15 cellular contexts compared by ENCODE assay signal in genomic region chr14:59395672-59396071, GRCh38.
DNase-seq lines count a peak whose midpoint lies in the region; ATAC-seq, FAIRE-seq and TF ChIP-seq lines count a peak whose summit lies in the region.
"Had no signal": no experiment of that assay in that cellular context is flagged by ENCODE, and none has a peak within 500 bp of the region (broad histone marks: within the 10 kb centered on the region; RNA-seq: fewer than 3 reads in every experiment).

No MANE protein-coding gene starts in this region.

- H3K4me1 Mint-ChIP-seq in GM23338 = peaks cover 7% of the 10 kb centered on the region; the same call in 2 of the 3 replicates

- H3F3A ChIP-seq in GM23338 (replicated peaks; ENCODE audit: low read depth) = no peaks in the 10 kb centered on the region

- DNase-seq in GM23338 (ENCODE audit: low spot score) (peak; percentile 11), H1 (ENCODE audit: low read depth in 1 of 2, low spot score in 2 of 2) (peak in 1 of 2 experiments; percentile 2), osteoblast (ENCODE audit: insufficient read length, low spot score, missing footprints) (peak; percentile 25), NCI-H2107 treated with DMSO at 0.1 percent for 48 hours (lab: John Stamatoyannopoulos, UW; ENCODE audit: unreplicated experiment) (no peak), DMS79 treated with DMSO at 0.1 percent for 48 hours (lab: John Stamatoyannopoulos, UW) (no peak)
- DNase-seq: 8988T; AML-193; Calu3; CD4-positive, alpha-beta T cell; DMS 273 treated with DMSO at 0.1 percent for 48 hours had no signal

- FAIRE-seq in H1 (lab: Jason Lieb, UNC) = no peak
- FAIRE-seq: GM12878, K562 had no signal

- H3K4me3 ChIP-seq in GM23338 = no peak overlapping the region
- no peak overlapping the region for H3K4me3 ChIP-seq in HUES48 (ENCODE audit: low read depth, low read length)
- no peak overlapping the region; a peak in 2 of 8 replicates for H3K4me3 ChIP-seq in H1 (ENCODE audit: extremely low read depth in 1 of 4, insufficient read depth in 2 of 4, low read depth in 3 of 4, low read length in 4 of 4)
- H3K4me3 ChIP-seq in osteoblast (ENCODE audit: insufficient read depth, low read length) = no peak overlapping the region
- H3K4me3 ChIP-seq: BLaER1 treated with 17β-estradiol and CSF1 and Interleukin-3, amounts not matched to agents 10 nM and 100 nM; GM12878; K562 had no signal

- H2BK20ac ChIP-seq in H1 (ENCODE audit: low read length) = no peak overlapping the region

- no peak overlapping the region for H2BK15ac ChIP-seq in H1 (ENCODE audit: low read length)

- H3K4ac ChIP-seq in H1 (replicated peaks; ENCODE audit: insufficient read length, low read depth, low read length) = no peak overlapping the region

- POLR2A ChIA-PET in H1 (lab: Charles Lee; ENCODE audit: partially characterized antibody) = no interaction called here

- H2AFZ ChIP-seq in GM23338 (no peak overlapping the region), H1 (ENCODE audit: low read length) (no peak overlapping the region), osteoblast (ENCODE audit: low read length) (no peak overlapping the region)

- no peak for TF ChIP-seq RAD21 in H1 (IDR thresholded peaks at IDR 0.05 in 1 of 2, conservative IDR thresholded peaks at IDR 0.05 in 1 of 2; ENCODE audit: low read depth in 2 of 2, low read length in 2 of 2)

- H4K8ac ChIP-seq in H1 (ENCODE audit: extremely low read depth, insufficient read depth, low read length) = no peak overlapping the region

- no peaks in the 10 kb centered on the region for H3K36me3 ChIP-seq in GM23338 (ENCODE audit: insufficient read depth)
- H3K36me3 ChIP-seq in HUES48 (ENCODE audit: control insufficient read depth, insufficient read depth, low read length) = no peaks in the 10 kb centered on the region
- no peaks in the 10 kb centered on the region for H3K36me3 ChIP-seq in H1 (ENCODE audit: control insufficient read depth in 2 of 4, insufficient read depth in 4 of 4, low read length in 3 of 4)
- no peaks in the 10 kb centered on the region for H3K36me3 ChIP-seq in osteoblast (ENCODE audit: insufficient read depth, low read length)
- H3K36me3 ChIP-seq: BLaER1 treated with 17β-estradiol and CSF1 and Interleukin-3, amounts not matched to agents 10 nM and 100 nM had no signal

- no peak for TF ChIP-seq EP300 in H1 (IDR thresholded peaks at IDR 0.05; ENCODE audit: borderline replicate concordance in 1 of 2, low read depth in 2 of 2, low read length in 2 of 2)

- H2BK120ac ChIP-seq in H1 (replicated peaks; ENCODE audit: low read depth, low read length) = no peak overlapping the region

- CTCF ChIA-PET in H1 (lab: Charles Lee; ENCODE audit: partially characterized antibody) = no interaction called here

- no peak overlapping the region for H3K56ac ChIP-seq in H1 (replicated peaks; ENCODE audit: insufficient read length, low read depth, low read length)

- no peak overlapping the region for H3K27ac Mint-ChIP-seq in GM23338
- H3K27ac Mint-ChIP-seq: CD4-positive, alpha-beta T cell had no signal

- H3K23ac ChIP-seq in H1 (ENCODE audit: insufficient read length) = no peak overlapping the region

- no peaks in the 10 kb centered on the region; the same call in 1 of the 2 replicates for H3K4me1 ChIP-seq in GM23338 (ENCODE audit: insufficient read depth)
- H3K4me1 ChIP-seq in HUES48 (ENCODE audit: control insufficient read depth, insufficient read depth, low read length) = peaks cover 7% of the 10 kb centered on the region
- no peaks in the 10 kb centered on the region for H3K4me1 ChIP-seq in H1 (replicated peaks in 1 of 4; ENCODE audit: control insufficient read depth in 3 of 4, insufficient read depth in 4 of 4, low read length in 3 of 4)
- H3K4me1 ChIP-seq in osteoblast (ENCODE audit: insufficient read depth, low read length) = no peaks in the 10 kb centered on the region

- H4K20me1 ChIP-seq in GM23338 (replicated peaks; ENCODE audit: insufficient read depth) (no peaks in the 10 kb centered on the region), H1 (replicated peaks in 1 of 2; ENCODE audit: control insufficient read depth in 1 of 2, insufficient read depth in 2 of 2, low read length in 2 of 2) (no peaks in the 10 kb centered on the region), osteoblast (ENCODE audit: insufficient read depth, low read length) (no peaks in the 10 kb centered on the region)

- TF ChIP-seq POLR2A in H1 (IDR thresholded peaks at IDR 0.05; ENCODE audit: control extremely low read depth in 1 of 2, low read depth in 2 of 2, low read length in 2 of 2) = no peak

- TF ChIP-seq CTCF in GM23338 (conservative IDR thresholded peaks at IDR 0.05; ENCODE audit: low read depth in 2 of 2) = no peak
- no peak for TF ChIP-seq CTCF in H1 (IDR thresholded peaks at IDR 0.05; ENCODE audit: control extremely low read depth in 1 of 3, insufficient read depth in 1 of 3, low read depth in 1 of 3, low read length in 3 of 3)
- TF ChIP-seq CTCF in osteoblast (IDR thresholded peaks at IDR 0.05; ENCODE audit: extremely low read depth, low read depth, low read length) = no peak

- no peak overlapping the region for H2BK5ac ChIP-seq in H1 (ENCODE audit: low read depth, low read length)

- ATAC-seq in GM23338 = peak; percentile 89
- ATAC-seq in HG03108 (IDR thresholded peaks at IDR 0.05; ENCODE audit: unreplicated experiment) = no peak
- ATAC-seq: GM12878, K562 had no signal

- H3K9me3 Mint-ChIP-seq in GM23338 = no peaks in the 10 kb centered on the region; the same call in 2 of the 3 replicates

- H3K27me3 Mint-ChIP-seq in GM23338 (ENCODE audit: insufficient read depth, low read depth, poor library complexity) = no peaks in the 10 kb centered on the region

- H3K36me3 Mint-ChIP-seq in GM23338 (ENCODE audit: low read depth) = no peaks in the 10 kb centered on the region

- no peaks in the 10 kb centered on the region for H3K23me2 ChIP-seq in H1 (ENCODE audit: low read depth, low read length)

- H3K9ac ChIP-seq in HUES48 (ENCODE audit: low read depth, low read length) (no peak overlapping the region), H1 (replicated peaks in 1 of 4; ENCODE audit: extremely low read depth in 1 of 4, low read depth in 3 of 4, low read length in 3 of 4) (no peak overlapping the region)
- H3K9ac ChIP-seq: BLaER1 treated with 17β-estradiol and CSF1 and Interleukin-3, amounts not matched to agents 10 nM and 100 nM had no signal

- no peak overlapping the region for H4K5ac ChIP-seq in H1 (ENCODE audit: insufficient read length, low read depth, low read length)

- H3K27ac ChIP-seq in GM23338 (ENCODE audit: low read depth) (no peak overlapping the region), HUES48 (ENCODE audit: low read depth, low read length) (peak overlapping the region; percentile 54), H1 (ENCODE audit: low read depth, low read length) (no peak overlapping the region), osteoblast (ENCODE audit: low read depth, low read length) (no peak overlapping the region)
- H3K27ac ChIP-seq: BLaER1 treated with 17β-estradiol and CSF1 and Interleukin-3, amounts not matched to agents 10 nM and 100 nM had no signal

- H3K4me3 Mint-ChIP-seq in GM23338 = no peak overlapping the region
- H3K4me3 Mint-ChIP-seq: CD4-positive, alpha-beta T cell had no signal

- WGBS in H1 (ENCODE audit: extremely low coverage in 1 of 2, insufficient coverage in 1 of 2, insufficient read length in 1 of 2, insufficient replicate concordance in 2 of 2, low coverage in 1 of 2, low lambda C conversion rate in 2 of 2, missing lambda C conversion rate in 1 of 2), 2 experiments = 41% methylated on average over 3 of the region's 3 CpGs; no CpG with 5 or more reads in 1 of the 2 experiments

- no peaks in the 10 kb centered on the region for H3K79me1 ChIP-seq in H1 (ENCODE audit: low read depth, low read length)

- H3K9me3 ChIP-seq in HUES48 (ENCODE audit: control insufficient read depth, insufficient read depth, low read length) (no peaks in the 10 kb centered on the region), H1 (ENCODE audit: insufficient read depth in 2 of 2, low read depth in 1 of 2, low read length in 1 of 2) (no peaks in the 10 kb centered on the region), osteoblast (ENCODE audit: low read depth, low read length) (no peaks in the 10 kb centered on the region)

- H3K4me2 ChIP-seq in GM23338 = no peak overlapping the region
- peak overlapping the region in 1 of 2 experiments; percentile 38; a peak in 1 of 4 replicates for H3K4me2 ChIP-seq in H1 (ENCODE audit: insufficient read depth in 1 of 2, low read depth in 2 of 2, low read length in 2 of 2)
- H3K4me2 ChIP-seq in osteoblast (ENCODE audit: insufficient read depth, low read length) = no peak overlapping the region
- H3K4me2 ChIP-seq: BLaER1 treated with 17β-estradiol and CSF1 and Interleukin-3, amounts not matched to agents 10 nM and 100 nM had no signal

- no peak overlapping the region for H3K14ac ChIP-seq in H1 (ENCODE audit: insufficient read length)

- H3K27me3 ChIP-seq in GM23338 (ENCODE audit: insufficient read depth) (no peaks in the 10 kb centered on the region), HUES48 (ENCODE audit: control insufficient read depth, insufficient read depth, low read length) (no peaks in the 10 kb centered on the region), H1 (replicated peaks in 1 of 4; ENCODE audit: control insufficient read depth in 3 of 4, extremely low read depth in 1 of 4, insufficient read depth in 3 of 4, low read length in 3 of 4) (no peaks in the 10 kb centered on the region), osteoblast (ENCODE audit: insufficient read depth, low read length) (no peaks in the 10 kb centered on the region)

- no peaks in the 10 kb centered on the region; the same call in 1 of the 2 replicates for H3K9me2 ChIP-seq in GM23338 (ENCODE audit: insufficient read depth)

- no peak overlapping the region for H2AK5ac ChIP-seq in H1 (ENCODE audit: low read depth, low read length)

- no peak overlapping the region for H3K18ac ChIP-seq in H1 (ENCODE audit: extremely low read depth, low read length)

- H4K91ac ChIP-seq in H1 (replicated peaks; ENCODE audit: insufficient read length, low read length) = no peak overlapping the region

- H2BK12ac ChIP-seq in H1 (ENCODE audit: low read depth, low read length) = no peak overlapping the region

- H3K79me2 ChIP-seq in GM23338 (replicated peaks; ENCODE audit: insufficient read depth) (no peaks in the 10 kb centered on the region), H1 (ENCODE audit: control insufficient read depth in 1 of 2, insufficient read depth in 2 of 2, low read length in 2 of 2) (no peaks in the 10 kb centered on the region), osteoblast (ENCODE audit: insufficient read depth, low read length) (no peaks in the 10 kb centered on the region)

TF ChIP-seq in GM23338, 12 proteins besides CTCF, POLR2A, EP300 and RAD21 (continues in another document):
- TF ChIP-seq ZNF114 (CRISPR knock-in tag; IDR thresholded peaks at IDR 0.05) (no peak), JUNB (IDR thresholded peaks at IDR 0.05; ENCODE audit: unreplicated experiment) (no peak)

TF ChIP-seq in H1, 55 proteins besides CTCF, POLR2A, EP300 and RAD21 (continues in another document):
- no peak for TF ChIP-seq TEAD4 (IDR thresholded peaks at IDR 0.05; ENCODE audit: low read depth, low read length)
- no peak for TF ChIP-seq CHD2 (IDR thresholded peaks at IDR 0.05; ENCODE audit: low read length)
- TF ChIP-seq MAX (IDR thresholded peaks at IDR 0.05) = peak; percentile 36; the same call in 1 of the 2 replicates

Comparison
In these comparisons a context has a peak if more than half of its experiments do, and no peak if none do; other contexts are left out.
1. DNase-seq: peak in GM23338 (single experiment) and osteoblast (single experiment); none in NCI-H2107 treated with DMSO at 0.1 percent for 48 hours (single experiment) and DMS79 treated with DMSO at 0.1 percent for 48 hours (single experiment).